In genomic region chr16:24970708-24971107, GRCh38 we compare ENCODE assay signal across 34 cellular contexts.
"Had no signal": no experiment of that assay in that cellular context is flagged by ENCODE, and none has a peak within 500 bp of the region (broad histone marks: within the 10 kb centered on the region; RNA-seq: fewer than 3 reads in every experiment).

No MANE protein-coding gene starts in this region.

- H3K9me3 ChIP-seq: breast epithelium, Peyer's patch, SJCRH30, SK-N-SH had no signal

- H3K4me2 ChIP-seq: KMS-11, SK-N-SH had no signal

- H3K27me3 Mint-ChIP-seq: activated CD8-positive, alpha-beta memory T cell treated with anti-CD3 and anti-CD28 coated beads, Interleukin-2, amount 10 ng/mL, durations not matched to agents 7 days and 5 days had no signal

- DNase-seq: activated CD4-positive, alpha-beta T cell treated with anti-CD3 and anti-CD28 coated beads for 48 hours; activated CD4-positive, alpha-beta T cell treated with anti-CD3 and anti-CD28 coated beads, Interleukin-2, amount 50 U/mL, for 4 hours; activated CD4-positive, CD25-positive, alpha-beta regulatory T cell treated with anti-CD3 and anti-CD28 coated beads, Interleukin-2, amount 50 U/mL, for 72 hours; activated CD8-positive, alpha-beta memory T cell treated with anti-CD3 and anti-CD28 coated beads, Interleukin-2, amount 10 ng/mL, durations not matched to agents 7 days and 5 days; activated CD8-positive, alpha-beta T cell treated with anti-CD3 and anti-CD28 coated beads, Interleukin-2, amount 10 ng/mL, durations not matched to agents 7 days and 5 days; activated gamma-delta T cell treated with Interleukin-2 at 50 U/mL for 16 hours; activated naive CD4-positive, alpha-beta T cell treated with anti-CD3 and anti-CD28 coated beads, Interleukin-2, amount 50 U/mL, for 16 hours; activated T-cell treated with anti-CD3 and anti-CD28 coated beads, Interleukin-2, amount 50 U/mL, for 48 hours; aorta; caudate nucleus; MV-4-11; NCI-H1092 treated with DMSO at 0.1 percent for 48 hours; NCI-H1417 treated with DMSO at 0.1 percent for 48 hours; NCI-H1694; NCI-H2029; NCI-H2107; NCI-H2171 treated with DMSO at 0.1 percent for 48 hours; NCI-H345; NCI-H510A; NCI-H526 treated with DMSO at 0.1 percent for 48 hours; NCI-H82; NK-92 treated with Interleukin-12 subunit alpha and Interleukin-12 subunit beta, amount 100 ng/mL, for 24 hours; OCI-M1; Peyer's patch; Right ventricle myocardium superior; SJCRH30; SK-N-SH; T-helper 1 cell; T-helper 9 cell had no signal

- H3K4me1 Mint-ChIP-seq: WTC11 had no signal

- H3K4me3 Mint-ChIP-seq: activated CD8-positive, alpha-beta memory T cell treated with anti-CD3 and anti-CD28 coated beads, Interleukin-2, amount 10 ng/mL, durations not matched to agents 7 days and 5 days; activated CD8-positive, alpha-beta T cell treated with anti-CD3 and anti-CD28 coated beads, Interleukin-2, amount 10 ng/mL, durations not matched to agents 7 days and 5 days; WTC11 had no signal

- H3K27me3 ChIP-seq: breast epithelium, Peyer's patch, SJCRH30 had no signal

- H3K27ac ChIP-seq: breast epithelium, KMS-11, Peyer's patch, RWPE1, SJCRH30 had no signal

- H3K4me1 ChIP-seq: breast epithelium, SJCRH30 had no signal

- H3K9me3 Mint-ChIP-seq: activated T-helper 2 cell treated with anti-CD3 and anti-CD28 coated beads, Interferon-gamma antibody, Interleukin-2, Interleukin-4, amounts not matched to agents 10 μg/mL and 5 μg/mL and 100 μg/mL, durations not matched to agents 14 hours and 24 hours and 36 hours; WTC11 had no signal

- H3K9ac ChIP-seq: KMS-11, SK-N-SH had no signal

- H3K4me3 ChIP-seq: breast epithelium, Peyer's patch, SJCRH30 had no signal

- H3K27ac Mint-ChIP-seq: activated CD8-positive, alpha-beta memory T cell treated with anti-CD3 and anti-CD28 coated beads, Interleukin-2, amount 10 ng/mL, durations not matched to agents 7 days and 5 days; activated CD8-positive, alpha-beta T cell treated with anti-CD3 and anti-CD28 coated beads, Interleukin-2, amount 10 ng/mL, durations not matched to agents 7 days and 5 days; activated T-helper 2 cell treated with anti-CD3 and anti-CD28 coated beads, Interferon-gamma antibody, Interleukin-2, Interleukin-4, amounts not matched to agents 10 μg/mL and 5 μg/mL and 100 μg/mL, durations not matched to agents 14 hours and 24 hours and 36 hours; WTC11 had no signal

- ATAC-seq: activated CD8-positive, alpha-beta memory T cell treated with anti-CD3 and anti-CD28 coated beads, Interleukin-2, amount 10 ng/mL, durations not matched to agents 7 days and 5 days; activated CD8-positive, alpha-beta T cell treated with anti-CD3 and anti-CD28 coated beads, Interleukin-2, amount 10 ng/mL, durations not matched to agents 7 days and 5 days; WTC11 had no signal
